In genomic region chr12:100199347-100200136, GRCh38 we compare ENCODE assay signal across 1 cellular context.
TF ChIP-seq lines count a peak whose summit lies in the region.

No MANE protein-coding gene starts in this region.

TF ChIP-seq in HepG2, 621 proteins besides CTCF, POLR2A, EP300 and RAD21 (continued from another document):
- TF ChIP-seq KIAA2018 (CRISPR knock-in tag; IDR thresholded peaks at IDR 0.05; ENCODE audit: borderline replicate concordance) (no peak), ZNF142 (CRISPR knock-in tag; IDR thresholded peaks at IDR 0.05) (0 out of 2 replicates have a peak, but pooled peaks have one; percentile 44), RNF2 (conservative IDR thresholded peaks at IDR 0.05; ENCODE audit: low read depth) (no peak), SOX5 (CRISPR knock-in tag; IDR thresholded peaks at IDR 0.05; ENCODE audit: borderline replicate concordance) (no peak), MTERF4 (CRISPR knock-in tag; IDR thresholded peaks at IDR 0.05) (0 out of 2 replicates have a peak, but pooled peaks have one; percentile 21), ZNF543 (CRISPR knock-in tag; IDR thresholded peaks at IDR 0.05) (peak; percentile 57; the same call in 1 of the 2 replicates), ZFAT (CRISPR knock-in tag; conservative IDR thresholded peaks at IDR 0.05) (0 out of 2 replicates have a peak, but pooled peaks have one; percentile 73), NR2F6 (IDR thresholded peaks at IDR 0.05) (no peak), NR2F6 (CRISPR knock-in tag; IDR thresholded peaks at IDR 0.05) (0 out of 2 replicates have a peak, but pooled peaks have one; percentile 38), ZNF280B (CRISPR knock-in tag; IDR thresholded peaks at IDR 0.05; ENCODE audit: borderline replicate concordance) (0 out of 2 replicates have a peak, but pooled peaks have one; percentile 6), AGO2 (optimal IDR thresholded peaks at IDR 0.05; ENCODE audit: low read depth, low read length) (peak; percentile 18), ZNF788 (CRISPR knock-in tag; IDR thresholded peaks at IDR 0.05; ENCODE audit: borderline replicate concordance) (0 out of 2 replicates have a peak, but pooled peaks have one; percentile 58), ZNF205 (CRISPR knock-in tag; IDR thresholded peaks at IDR 0.05) (no peak), ZNF180 (CRISPR knock-in tag; IDR thresholded peaks at IDR 0.05; ENCODE audit: borderline replicate concordance, low read depth) (0 out of 2 replicates have a peak, but pooled peaks have one; percentile 57), ZNF317 (CRISPR knock-in tag; IDR thresholded peaks at IDR 0.05) (no peak), ZNF687 (CRISPR knock-in tag; IDR thresholded peaks at IDR 0.05) (peak; percentile 79), TFDP2 (CRISPR knock-in tag; IDR thresholded peaks at IDR 0.05) (peak; percentile 70), ZNF430 (CRISPR knock-in tag; IDR thresholded peaks at IDR 0.05) (peak; percentile 68), ZNF556 (CRISPR knock-in tag; IDR thresholded peaks at IDR 0.05; ENCODE audit: borderline replicate concordance) (peak; percentile 26; the same call in 1 of the 2 replicates), MED13 (CRISPR knock-in tag; IDR thresholded peaks at IDR 0.05) (0 out of 2 replicates have a peak, but pooled peaks have one; percentile 33), STAG1 (CRISPR knock-in tag; IDR thresholded peaks at IDR 0.05) (no peak), SP2 (CRISPR knock-in tag; IDR thresholded peaks at IDR 0.05) (no peak; the same call in 1 of the 2 replicates), HDAC1 (CRISPR knock-in tag; IDR thresholded peaks at IDR 0.05) (peak; percentile 45; the same call in 1 of the 2 replicates), ZNF275 (CRISPR knock-in tag; IDR thresholded peaks at IDR 0.05; ENCODE audit: borderline replicate concordance) (0 out of 2 replicates have a peak, but pooled peaks have one; percentile 56)
